In genomic region chrX:1452497-1453389, GRCh38 we compare ENCODE assay signal across 8 cellular contexts. TPM values are rescaled to one million over a fixed set of nuclear protein-coding genes. Genes with fewer than 3 reads are reported as not detected.
DNase-seq lines count a peak whose midpoint lies in the region; ATAC-seq and TF ChIP-seq lines count a peak whose summit lies in the region.

TSS of gene ASMTL (minus strand) at chrX:1452909. CDS start at chrX:1452840, 69 bp downstream.

- H3K9me2 ChIP-seq in OCI-LY7 (ENCODE audit: insufficient read depth, low read length), result no peaks in the 10 kb centered on the region

- BruUV-seq in OCI-LY7 (replicated peaks; lab: Mats Ljungman, UMichigan), result no TSS peak

- peaks cover 44% of the 10 kb centered on the region for H3K79me2 ChIP-seq in OCI-LY7 (ENCODE audit: insufficient read depth, low read depth, low read length)

- H2AFZ ChIP-seq in OCI-LY7 (ENCODE audit: low read length), result 0 out of 2 replicates have a peak within 1 kb of the TSS, but pooled peaks have one; percentile 2

- peaks cover 14% of the 10 kb centered on the region for H3K9me3 Mint-ChIP-seq in activated naive CD4-positive, alpha-beta T cell treated with anti-CD3 and anti-CD28 coated beads, Interleukin-2, amount 50 U/mL, for 24 hours

- no peaks in the 10 kb centered on the region for H3K27me3 Mint-ChIP-seq in activated naive CD4-positive, alpha-beta T cell treated with anti-CD3 and anti-CD28 coated beads, Interleukin-2, amount 50 U/mL, for 24 hours

- peak within 1 kb of the TSS; percentile 81 for H3K4me3 Mint-ChIP-seq in activated naive CD4-positive, alpha-beta T cell treated with anti-CD3 and anti-CD28 coated beads, Interleukin-2, amount 50 U/mL, for 24 hours

- H4K20me1 ChIP-seq in OCI-LY7 (ENCODE audit: insufficient read depth, low read length), result no peaks in the 10 kb centered on the region

- peak within 1 kb of the TSS; percentile 76 for H3K4me2 ChIP-seq in OCI-LY7 (ENCODE audit: low read length)

- peak within 1 kb of the TSS; percentile 85 for H3K27ac Mint-ChIP-seq in activated naive CD4-positive, alpha-beta T cell treated with anti-CD3 and anti-CD28 coated beads, Interleukin-2, amount 50 U/mL, for 24 hours

- H3K36me3 Mint-ChIP-seq in activated naive CD4-positive, alpha-beta T cell treated with anti-CD3 and anti-CD28 coated beads, Interleukin-2, amount 50 U/mL, for 24 hours, result peaks cover 14% of the 10 kb centered on the region

- POLR2A ChIA-PET in OCI-LY7 (lab: Charles Lee), result no interaction called here

- H3K36me3 ChIP-seq in OCI-LY7 (ENCODE audit: insufficient read depth, low read length) (peaks cover 26% of the 10 kb centered on the region), urinary bladder (ENCODE audit: insufficient read depth) (no peaks in the 10 kb centered on the region)

- no peak for TF ChIP-seq CTCF in HFF-Myc (IDR thresholded peaks at IDR 0.05; ENCODE audit: low read depth, low read length, missing control alignments)
- TF ChIP-seq CTCF in OCI-LY7 (conservative IDR thresholded peaks at IDR 0.05; ENCODE audit: low read length), result no peak

- CTCF ChIA-PET in OCI-LY7 (lab: Charles Lee; ENCODE audit: unreplicated experiment), result no interaction called here

- DNase-seq in GM04504 (ENCODE audit: low read depth), result peak; percentile 99
- DNase-seq in HFF-Myc (ENCODE audit: extremely low read depth, low read depth), result peak; percentile 95
- peak; percentile 98 for DNase-seq in OCI-LY7 (ENCODE audit: low spot score)
- peak; percentile 100 for DNase-seq in Right ventricle myocardium inferior (ENCODE audit: missing footprints)
- peak; percentile 100 for DNase-seq in posterior vena cava (ENCODE audit: low spot score)
- DNase-seq in Kasumi-1 (lab: John Stamatoyannopoulos, UW), result no peak

- peaks cover 41% of the 10 kb centered on the region for H3K4me1 ChIP-seq in OCI-LY7 (ENCODE audit: insufficient read depth, low read length, poor library complexity, severe bottlenecking)
- H3K4me1 ChIP-seq in urinary bladder (ENCODE audit: insufficient read depth), result peaks cover 4% of the 10 kb centered on the region

- H3K9me3 ChIP-seq in OCI-LY7 (ENCODE audit: low read length), result peaks cover 11% of the 10 kb centered on the region

- intact Hi-C loops in OCI-LY7 (cut with micrococcal nuclease; ENCODE audit: unreplicated experiment) (loop anchor here (2.0 to 10.0 kb wide), 5 partner anchors 40 to 1176 kb away; partner anchors contain the start of gene SLC25A6), Right ventricle myocardium inferior (cut with DNase I) (loop anchor here (1.0 to 10.0 kb wide), 4 partner anchors 60 to 1155 kb away; partner anchors contain the start of genes AKAP17A and SLC25A6), posterior vena cava (cut with DNase I) (loop anchor here (5.0 to 10.0 kb wide), 3 partner anchors 60 to 142 kb away; partner anchors contain the start of genes AKAP17A (in 1 of the 2) and SLC25A6 (in 1 of the 2))

- peak; percentile 95 for ATAC-seq in Right ventricle myocardium inferior

- WGBS in urinary bladder, result under 1% methylated on average over 76 of the region's 76 CpGs

- H3K27ac ChIP-seq in OCI-LY7 (ENCODE audit: low read depth, low read length, poor library complexity, severe bottlenecking) (peak within 1 kb of the TSS; percentile 58), urinary bladder (ENCODE audit: low read depth) (peak within 1 kb of the TSS; percentile 92)

- H3K4me1 Mint-ChIP-seq in activated naive CD4-positive, alpha-beta T cell treated with anti-CD3 and anti-CD28 coated beads, Interleukin-2, amount 50 U/mL, for 24 hours, result peaks cover 22% of the 10 kb centered on the region

- H3K4me3 ChIP-seq in HFF-Myc (replicated peaks; ENCODE audit: low read depth, low read length), result peak within 1 kb of the TSS; percentile 69
- H3K4me3 ChIP-seq in OCI-LY7 (ENCODE audit: low read depth, low read length, poor library complexity, severe bottlenecking), result peak within 1 kb of the TSS; percentile 96
- peak within 1 kb of the TSS; percentile 84 for H3K4me3 ChIP-seq in urinary bladder (ENCODE audit: low read depth, low read length)

RNA-seq across cellular contexts. Expression of gene ASMTL, which starts in this region (rescaled TPM):
- 17.2 and 17.6 TPM in 2 replicates for total RNA-seq in OCI-LY7 (2014; rRNA removed; shearing (Covaris generic))
- total RNA-seq in OCI-LY7 (2022), result 32.8 and 37.0 TPM in 2 replicates
- 33.1 TPM for total RNA-seq in Right ventricle myocardium inferior
- total RNA-seq in posterior vena cava, result 10 to 100 TPM; 28.2 to 29.7 TPM
- total RNA-seq in urinary bladder, result 9.1 TPM
- polyA plus RNA-seq in urinary bladder, result 46.2 TPM

Comparison
In these comparisons a context has a peak if more than half of its experiments do, and no peak if none do; other contexts are left out.
1. DNase-seq: peak in GM04504 (single experiment), HFF-Myc (single experiment), OCI-LY7 (single experiment), Right ventricle myocardium inferior (single experiment) and posterior vena cava (single experiment); none in Kasumi-1 (0 of 2).
2. Peak in every context shown above with its lines, with median percentiles within 50 percentile points of each other: H3K4me3 ChIP-seq.